18 cellular contexts compared by ENCODE assay signal in genomic region chr9:82456621-82457020, GRCh38.
DNase-seq lines count a peak whose midpoint lies in the region; ATAC-seq, FAIRE-seq and TF ChIP-seq lines count a peak whose summit lies in the region.
"Had no signal": no experiment of that assay in that cellular context is flagged by ENCODE, and none has a peak within 500 bp of the region (broad histone marks: within the 10 kb centered on the region; RNA-seq: fewer than 3 reads in every experiment).

No MANE protein-coding gene starts in this region.

- H3K27ac ChIP-seq in brain microvascular endothelial cell: no peak overlapping the region
- H3K27ac ChIP-seq in effector memory CD4-positive, alpha-beta T cell (ENCODE audit: insufficient read depth, low read length, poor library complexity, severe bottlenecking): no peak overlapping the region
- H3K27ac ChIP-seq: C4-2B, dorsolateral prefrontal cortex had no signal

- in situ Hi-C loops in brain microvascular endothelial cell (cut with HindIII; ENCODE audit: low pct_ligation_motif_present, low sequenced_read_pairs): no loop called here

- no peak overlapping the region for H3K27ac Mint-ChIP-seq in stimulated activated naive B cell treated with anti-CD40 and anti-IgM and Interleukin-4, amounts not matched to agents 10 μg/mL and 1 μg/mL and 100 μg/mL, for 72 hours
- H3K27ac Mint-ChIP-seq: T-cell had no signal

- DNase-seq in COLO829 (ENCODE audit: low spot score): peak; percentile 22
- DNase-seq in LHCN-M2 (ENCODE audit: low read depth): peak; percentile 1
- peak; percentile 43 for DNase-seq in brain microvascular endothelial cell
- DNase-seq in kidney tubule cell (ENCODE audit: low spot score): peak; percentile 66
- DNase-seq in NCI-H1694 treated with DMSO at 0.1 percent for 48 hours (lab: John Stamatoyannopoulos, UW): no peak
- DNase-seq in stimulated activated naive B cell treated with anti-CD40 and anti-IgM and Interleukin-4, amounts not matched to agents 10 μg/mL and 1 μg/mL and 100 μg/mL, for 72 hours: no peak
- no peak for DNase-seq in effector memory CD4-positive, alpha-beta T cell
- no peak for DNase-seq in GM19239 (ENCODE audit: insufficient read length, low spot score)
- DNase-seq: activated CD4-positive, alpha-beta T cell treated with anti-CD3 and anti-CD28 coated beads for 4 hours; activated T-cell treated with anti-CD3 and anti-CD28 coated beads, Interleukin-2, amount 50 U/mL, for 1 hour; dorsolateral prefrontal cortex; GF-D8; glutamatergic neuron; left cardiac atrium; stimulated activated CD4-positive, alpha-beta T cell treated with anti-CD3 and anti-CD28 coated beads, Interleukin-4, amount 100 ng/mL, for 1 hour; T-cell had no signal

- no peaks in the 10 kb centered on the region for H3K4me1 ChIP-seq in effector memory CD4-positive, alpha-beta T cell (ENCODE audit: control insufficient read depth, insufficient read depth, low read length, poor library complexity, severe bottlenecking)

- peaks cover 4% of the 10 kb centered on the region in 2 donors for H3K36me3 Mint-ChIP-seq in stimulated activated naive B cell treated with anti-CD40 and anti-IgM and Interleukin-4, amounts not matched to agents 10 μg/mL and 1 μg/mL and 100 μg/mL, for 72 hours
- H3K36me3 Mint-ChIP-seq: T-cell had no signal

- TF ChIP-seq CTCF in brain microvascular endothelial cell (IDR thresholded peaks at IDR 0.05; ENCODE audit: low read depth, low read length, missing control alignments): no peak

- H3K9me3 ChIP-seq in effector memory CD4-positive, alpha-beta T cell (ENCODE audit: control insufficient read depth, low read length): no peaks in the 10 kb centered on the region

- no peak overlapping the region for H3K4me3 ChIP-seq in brain microvascular endothelial cell (ENCODE audit: low read depth, low read length)
- no peak overlapping the region for H3K4me3 ChIP-seq in effector memory CD4-positive, alpha-beta T cell (ENCODE audit: insufficient read depth, low read depth, low read length, poor library complexity, severe bottlenecking)
- H3K4me3 ChIP-seq: dorsolateral prefrontal cortex had no signal

- H3K36me3 ChIP-seq in brain microvascular endothelial cell (replicated peaks): no peaks in the 10 kb centered on the region
- H3K36me3 ChIP-seq in effector memory CD4-positive, alpha-beta T cell (ENCODE audit: control insufficient read depth, insufficient read depth, low read length): no peaks in the 10 kb centered on the region

- H3K4me1 Mint-ChIP-seq in stimulated activated naive B cell treated with anti-CD40 and anti-IgM and Interleukin-4, amounts not matched to agents 10 μg/mL and 1 μg/mL and 100 μg/mL, for 72 hours: no peaks in the 10 kb centered on the region
- H3K4me1 Mint-ChIP-seq: T-cell had no signal

- no peak for FAIRE-seq in GM19239 (lab: Jason Lieb, UNC)
- FAIRE-seq: urothelium cell line had no signal

- no peak for ATAC-seq in stimulated activated naive B cell treated with anti-CD40 and anti-IgM and Interleukin-4, amounts not matched to agents 10 μg/mL and 1 μg/mL and 100 μg/mL, for 72 hours (replicated peaks)
- ATAC-seq: left cardiac atrium, T-cell had no signal

- H3K27me3 ChIP-seq in brain microvascular endothelial cell (replicated peaks): no peaks in the 10 kb centered on the region
- H3K27me3 ChIP-seq in effector memory CD4-positive, alpha-beta T cell (replicated peaks; ENCODE audit: control insufficient read depth, insufficient read depth, low read length, poor library complexity, severe bottlenecking): no peaks in the 10 kb centered on the region
- H3K27me3 ChIP-seq: dorsolateral prefrontal cortex had no signal

- no peak overlapping the region for H3K4me3 Mint-ChIP-seq in stimulated activated naive B cell treated with anti-CD40 and anti-IgM and Interleukin-4, amounts not matched to agents 10 μg/mL and 1 μg/mL and 100 μg/mL, for 72 hours
- H3K4me3 Mint-ChIP-seq: T-cell had no signal

- peaks cover 7 to 10% of the 10 kb centered on the region in 2 donors for H3K9me3 Mint-ChIP-seq in stimulated activated naive B cell treated with anti-CD40 and anti-IgM and Interleukin-4, amounts not matched to agents 10 μg/mL and 1 μg/mL and 100 μg/mL, for 72 hours

- H3K27me3 Mint-ChIP-seq in stimulated activated naive B cell treated with anti-CD40 and anti-IgM and Interleukin-4, amounts not matched to agents 10 μg/mL and 1 μg/mL and 100 μg/mL, for 72 hours: no peaks in the 10 kb centered on the region
- H3K27me3 Mint-ChIP-seq: T-cell had no signal

Comparison
In these comparisons a context has a peak if more than half of its experiments do, and no peak if none do; other contexts are left out.
1. DNase-seq: peak in COLO829 (single experiment), LHCN-M2 (single experiment), brain microvascular endothelial cell (single experiment) and kidney tubule cell (single experiment); none in NCI-H1694 treated with DMSO at 0.1 percent for 48 hours (single experiment), stimulated activated naive B cell treated with anti-CD40 and anti-IgM and Interleukin-4, amounts not matched to agents 10 μg/mL and 1 μg/mL and 100 μg/mL, for 72 hours (single experiment), effector memory CD4-positive, alpha-beta T cell (0 of 3) and GM19239 (single experiment).